Comparison of ENCODE assay signal across 28 cellular contexts in genomic region chr1:200238311-200238710, GRCh38.
"Had no signal": no experiment of that assay in that cellular context is flagged by ENCODE, and none has a peak within 500 bp of the region (broad histone marks: within the 10 kb centered on the region; RNA-seq: fewer than 3 reads in every experiment).

No MANE protein-coding gene starts in this region.

- H3K36me3 Mint-ChIP-seq: mesothelial cell of epicardium; stimulated activated memory B cell treated with anti-CD40 and anti-IgM and Interleukin-4, amounts not matched to agents 10 μg/mL and 1 μg/mL and 100 μg/mL, for 72 hours had no signal

- H3K4me1 Mint-ChIP-seq: stimulated activated memory B cell treated with anti-CD40 and anti-IgM and Interleukin-4, amounts not matched to agents 10 μg/mL and 1 μg/mL and 100 μg/mL, for 72 hours had no signal

- H3K27me3 Mint-ChIP-seq: dendritic cell treated with granulocyte-macrophage colony-stimulating factor and Interleukin-4, amounts not matched to agents 40 ng/mL and 50 ng/mL, for 4 days had no signal

- H3K4me3 Mint-ChIP-seq: dendritic cell treated with granulocyte-macrophage colony-stimulating factor and Interleukin-4, amounts not matched to agents 40 ng/mL and 50 ng/mL, for 4 days; endodermal cell; mesothelial cell of epicardium; naive B cell; nephron; stimulated activated memory B cell treated with anti-CD40 and anti-IgM and Interleukin-4, amounts not matched to agents 10 μg/mL and 1 μg/mL and 100 μg/mL, for 72 hours; type B pancreatic cell had no signal

- H3K27ac Mint-ChIP-seq: dendritic cell treated with granulocyte-macrophage colony-stimulating factor and Interleukin-4, amounts not matched to agents 40 ng/mL and 50 ng/mL, for 4 days; endodermal cell; mesothelial cell of epicardium; nephron; stimulated activated memory B cell treated with anti-CD40 and anti-IgM and Interleukin-4, amounts not matched to agents 10 μg/mL and 1 μg/mL and 100 μg/mL, for 72 hours; type B pancreatic cell had no signal

- H3K27me3 ChIP-seq: colonic mucosa, gastrocnemius medialis, heart right ventricle, right atrium auricular region, testis had no signal

- ATAC-seq: esophagus mucosa; gastrocnemius medialis; left cardiac atrium; left lung; mucosa of descending colon; sciatic nerve; stimulated activated memory B cell treated with anti-CD40 and anti-IgM and Interleukin-4, amounts not matched to agents 10 μg/mL and 1 μg/mL and 100 μg/mL, for 72 hours; stimulated activated naive CD8-positive, alpha-beta T cell treated with anti-CD3 and anti-CD28 coated beads, Interleukin-15, Interleukin-2, amounts not matched to agents 100 U/mL and 50 U/mL, for 24 hours had no signal

- H3K27ac ChIP-seq: colonic mucosa, epithelial cell of prostate, gastrocnemius medialis, heart right ventricle, left lung, prostate gland, right atrium auricular region, spleen, testis, tibial artery had no signal

- H3K9me3 Mint-ChIP-seq: dendritic cell treated with granulocyte-macrophage colony-stimulating factor and Interleukin-4, amounts not matched to agents 40 ng/mL and 50 ng/mL, for 4 days; endodermal cell; mesothelial cell of epicardium; naive B cell; stimulated activated memory B cell treated with anti-CD40 and anti-IgM and Interleukin-4, amounts not matched to agents 10 μg/mL and 1 μg/mL and 100 μg/mL, for 72 hours; type B pancreatic cell had no signal

- H3K4me1 ChIP-seq: colonic mucosa, prostate gland, right atrium auricular region, testis, tibial artery had no signal

- DNase-seq: colonic mucosa; effector CD8-positive, alpha-beta T cell; endodermal cell; gastrocnemius medialis; heart right ventricle; hippocampal formation; left cardiac atrium; left lung; mesenchymal stem cell; mucosa of descending colon; naive B cell; nucleus accumbens; spleen; stimulated activated CD4-positive, alpha-beta T cell treated with anti-CD3 and anti-CD28 coated beads, Interleukin-4, amount 100 ng/mL, for 4 hours; stimulated activated naive CD8-positive, alpha-beta T cell treated with anti-CD3 and anti-CD28 coated beads, Interleukin-15, Interleukin-2, amounts not matched to agents 100 U/mL and 50 U/mL, for 24 hours; substantia nigra; testis; tibial artery had no signal

- H3K9me3 ChIP-seq: colonic mucosa, gastrocnemius medialis, heart right ventricle, left lung, mucosa of descending colon, prostate gland, right atrium auricular region, spleen, testis, tibial artery had no signal

- H3K36me3 ChIP-seq: colonic mucosa, gastrocnemius medialis, heart right ventricle, left lung, prostate gland, right atrium auricular region, spleen, tibial artery had no signal

- H3K4me3 ChIP-seq: colonic mucosa, gastrocnemius medialis, heart right ventricle, left lung, mucosa of descending colon, prostate gland, right atrium auricular region, spleen, testis, tibial artery had no signal
